ENCODE assay signal across 8 cellular contexts in the genomic region with DNA sequence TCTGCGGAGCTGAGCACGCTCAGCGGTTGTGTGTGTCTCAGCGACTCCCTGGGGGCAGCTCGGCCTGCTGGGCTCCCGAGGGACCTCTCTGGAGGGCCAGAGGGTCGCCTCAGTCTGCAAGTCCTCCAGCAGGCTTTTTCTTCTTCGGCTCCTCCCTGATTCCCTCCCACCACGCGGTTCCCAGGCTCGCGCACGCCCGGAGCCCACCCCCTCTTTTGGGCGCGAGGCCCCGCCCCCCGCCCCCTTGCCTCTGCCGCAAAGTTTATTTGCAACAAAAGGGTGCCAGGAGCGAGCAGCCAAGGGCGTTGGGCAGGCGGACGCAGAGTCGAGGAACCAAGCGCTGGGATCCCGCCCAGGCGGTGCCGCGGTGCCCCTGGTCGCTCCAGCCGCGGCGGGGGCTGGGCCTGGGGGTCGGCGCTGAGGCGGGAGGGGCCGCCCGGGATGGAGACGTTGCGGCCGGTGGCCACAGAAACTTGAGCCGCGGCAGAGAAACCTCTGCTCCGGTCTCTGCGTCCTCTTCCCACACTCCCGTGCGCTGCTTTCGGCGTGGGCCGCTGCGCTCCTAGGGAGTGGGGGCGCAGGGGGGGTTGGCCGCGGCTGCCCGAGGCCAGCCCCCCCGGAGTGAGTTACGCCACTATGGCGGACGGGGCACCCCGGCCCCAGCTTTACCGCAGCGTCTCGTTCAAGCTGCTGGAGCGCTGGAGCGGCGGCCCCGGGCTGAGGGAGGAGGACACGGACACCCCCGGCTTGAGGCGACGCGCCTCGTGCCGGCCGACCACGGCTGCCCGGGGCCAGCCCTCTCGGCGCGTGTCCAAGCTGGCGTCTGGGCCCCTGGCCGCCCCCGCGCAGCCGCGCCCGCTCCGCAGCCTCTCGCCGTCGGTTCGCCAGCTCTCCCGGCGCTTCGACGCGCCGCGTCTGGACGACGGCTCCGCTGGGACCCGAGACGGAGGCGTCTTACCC. TPM values are rescaled to one million over a fixed set of nuclear protein-coding genes. Genes with fewer than 3 reads are reported as not detected.
DNase-seq lines count a peak whose midpoint lies in the region; ATAC-seq and TF ChIP-seq lines count a peak whose summit lies in the region.

A gene with protein sequence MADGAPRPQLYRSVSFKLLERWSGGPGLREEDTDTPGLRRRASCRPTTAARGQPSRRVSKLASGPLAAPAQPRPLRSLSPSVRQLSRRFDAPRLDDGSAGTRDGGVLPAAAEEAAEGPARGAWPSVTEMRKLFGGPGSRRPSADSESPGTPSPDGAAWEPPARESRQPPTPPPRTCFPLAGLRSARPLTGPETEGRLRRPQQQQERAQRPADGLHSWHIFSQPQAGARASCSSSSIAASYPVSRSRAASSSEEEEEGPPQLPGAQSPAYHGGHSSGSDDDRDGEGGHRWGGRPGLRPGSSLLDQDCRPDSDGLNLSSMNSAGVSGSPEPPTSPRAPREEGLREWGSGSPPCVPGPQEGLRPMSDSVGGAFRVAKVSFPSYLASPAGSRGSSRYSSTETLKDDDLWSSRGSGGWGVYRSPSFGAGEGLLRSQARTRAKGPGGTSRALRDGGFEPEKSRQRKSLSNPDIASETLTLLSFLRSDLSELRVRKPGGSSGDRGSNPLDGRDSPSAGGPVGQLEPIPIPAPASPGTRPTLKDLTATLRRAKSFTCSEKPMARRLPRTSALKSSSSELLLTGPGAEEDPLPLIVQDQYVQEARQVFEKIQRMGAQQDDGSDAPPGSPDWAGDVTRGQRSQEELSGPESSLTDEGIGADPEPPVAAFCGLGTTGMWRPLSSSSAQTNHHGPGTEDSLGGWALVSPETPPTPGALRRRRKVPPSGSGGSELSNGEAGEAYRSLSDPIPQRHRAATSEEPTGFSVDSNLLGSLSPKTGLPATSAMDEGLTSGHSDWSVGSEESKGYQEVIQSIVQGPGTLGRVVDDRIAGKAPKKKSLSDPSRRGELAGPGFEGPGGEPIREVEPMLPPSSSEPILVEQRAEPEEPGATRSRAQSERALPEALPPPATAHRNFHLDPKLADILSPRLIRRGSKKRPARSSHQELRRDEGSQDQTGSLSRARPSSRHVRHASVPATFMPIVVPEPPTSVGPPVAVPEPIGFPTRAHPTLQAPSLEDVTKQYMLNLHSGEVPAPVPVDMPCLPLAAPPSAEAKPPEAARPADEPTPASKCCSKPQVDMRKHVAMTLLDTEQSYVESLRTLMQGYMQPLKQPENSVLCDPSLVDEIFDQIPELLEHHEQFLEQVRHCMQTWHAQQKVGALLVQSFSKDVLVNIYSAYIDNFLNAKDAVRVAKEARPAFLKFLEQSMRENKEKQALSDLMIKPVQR (N-terminal part only) (plus strand): TSS at position 274 of the 960 bp plus-strand sequence. CDS start 363 bp downstream, at position 637.

- H3K9me3 Mint-ChIP-seq in glutamatergic neuron (ENCODE audit: unreplicated experiment): peaks cover 10% of the 10 kb centered on the region

- no peaks in the 10 kb centered on the region for H3K27me3 ChIP-seq in PC-9 (ENCODE audit: insufficient read depth, low read depth)
- no peaks in the 10 kb centered on the region for H3K27me3 ChIP-seq in uterus

- H3K36me3 Mint-ChIP-seq in glutamatergic neuron (ENCODE audit: unreplicated experiment): no peaks in the 10 kb centered on the region

- peaks cover 8% of the 10 kb centered on the region for H3K27me3 Mint-ChIP-seq in glutamatergic neuron (ENCODE audit: unreplicated experiment)

- no peaks in the 10 kb centered on the region for H3K9me2 ChIP-seq in PC-9 (ENCODE audit: insufficient read depth)

- no peaks in the 10 kb centered on the region for H3K9me3 ChIP-seq in PC-9 (ENCODE audit: insufficient read depth, low read depth)
- H3K9me3 ChIP-seq in uterus: no peaks in the 10 kb centered on the region

- peaks cover 35% of the 10 kb centered on the region for H3K79me2 ChIP-seq in PC-9 (ENCODE audit: low read depth)

- no peak for TF ChIP-seq CTCF in PC-9 (conservative IDR thresholded peaks at IDR 0.05)
- TF ChIP-seq CTCF in glutamatergic neuron (IDR thresholded peaks at IDR 0.05; ENCODE audit: partially characterized antibody, unreplicated experiment): no peak
- TF ChIP-seq CTCF in uterus (IDR thresholded peaks at IDR 0.05): no peak

- TF ChIP-seq POLR2A in uterus (IDR thresholded peaks at IDR 0.05): peak; percentile 36 to 54

- H3K4me3 ChIP-seq in PC-9 (peak within 1 kb of the TSS; percentile 95), uterus (peak within 1 kb of the TSS; percentile 37 to 46)

- peak within 1 kb of the TSS; percentile 98 for H3K4me2 ChIP-seq in PC-9

- H3K4me3 Mint-ChIP-seq in glutamatergic neuron (ENCODE audit: unreplicated experiment): peak within 1 kb of the TSS; percentile 84

- H4K20me1 ChIP-seq in PC-9 (ENCODE audit: insufficient read depth): peaks cover 16% of the 10 kb centered on the region

- peaks cover 40% of the 10 kb centered on the region for H3F3A ChIP-seq in PC-9 (ENCODE audit: insufficient read depth, low read depth)

- peak; percentile 25 for ATAC-seq in GM19467 (IDR thresholded peaks at IDR 0.05; ENCODE audit: unreplicated experiment)

- CTCF ChIA-PET in PC-9 (lab: Charles Lee): interaction anchor here (0.6 to 3.8 kb wide), 10 partner anchors 19 to 1331 kb away, joined by 3 to 56 read pairs (median 4); no protein-coding TSS in a partner anchor

- peaks cover 11% of the 10 kb centered on the region for H3K4me1 Mint-ChIP-seq in glutamatergic neuron (ENCODE audit: low read depth, unreplicated experiment)

- BruUV-seq in PC-9 (replicated peaks; lab: Mats Ljungman, UMichigan): TSS peak; percentile 77

- peak; percentile 53 for DNase-seq in COLO829 (ENCODE audit: low spot score)
- peak; percentile 23 for DNase-seq in HS-5 (ENCODE audit: low read depth)
- peak; percentile 72 to 84 for DNase-seq in PC-9
- DNase-seq in glutamatergic neuron: peak; percentile 76
- no peak for DNase-seq in occipital lobe (lab: John Stamatoyannopoulos, UW)
- DNase-seq in uterus: peak; percentile 80 to 83

- POLR2A ChIA-PET in PC-9 (lab: Charles Lee; ENCODE audit: unreplicated experiment): interaction anchor here (0.5 to 1.0 kb wide), 5 partner anchors 11 to 1090 kb away, joined by 3 to 8 read pairs (median 4); a partner anchor contains a TSS

- H3K36me3 ChIP-seq in PC-9 (ENCODE audit: low read depth): no peaks in the 10 kb centered on the region
- no peaks in the 10 kb centered on the region for H3K36me3 ChIP-seq in uterus

- H2AFZ ChIP-seq in PC-9: peak within 1 kb of the TSS; percentile 90

- H3K27ac ChIP-seq in PC-9 (peak within 1 kb of the TSS; percentile 79), adipose tissue (ENCODE audit: low read depth, low read length) (peak within 1 kb of the TSS; percentile 88), uterus (peak within 1 kb of the TSS; percentile 91 to 93)

- H3K4me1 ChIP-seq in PC-9 (replicated peaks; ENCODE audit: insufficient read depth): peaks cover 28% of the 10 kb centered on the region
- H3K4me1 ChIP-seq in uterus: no peaks in the 10 kb centered on the region

- 0 to 1% (median 0%) methylated on average over 82 to 105 of the region's 105 CpGs for WGBS in adipose tissue, 3 donors

- peak within 1 kb of the TSS; percentile 30 for H3K27ac Mint-ChIP-seq in glutamatergic neuron (ENCODE audit: unreplicated experiment)

- intact Hi-C loops in PC-9 (cut with micrococcal nuclease; ENCODE audit: unreplicated experiment) (loop anchor here (5.0 kb wide), 1 partner anchor 289 kb away; a partner anchor contains a TSS), uterus (cut with DNase I; ENCODE audit: low total_unique reads) (no loop called here)

RNA-seq across cellular contexts. Expression of the gene that starts here (rescaled TPM):
- total RNA-seq in PC-9 (2021) (56.9 and 62.1 TPM in 2 replicates), glutamatergic neuron (ENCODE audit: unreplicated experiment) (43.3 TPM), occipital lobe (19.2 TPM), uterus (100 to 1,000 TPM in 1 of 4 donors, 10 to 100 TPM in 3; 17.9 to 174 (median 58.6) TPM)
- 10 to 100 TPM; 11.1 to 35.5 (median 31.2) TPM for polyA plus RNA-seq in adipose tissue
